Comparison of ENCODE assay signal across 8 cellular contexts in genomic region chr19:56120371-56121179, GRCh38. TPM values are rescaled to one million over a fixed set of nuclear protein-coding genes. Genes with fewer than 3 reads are reported as not detected.
DNase-seq lines count a peak whose midpoint lies in the region; ATAC-seq and TF ChIP-seq lines count a peak whose summit lies in the region.

No MANE protein-coding gene starts in this region.

- H3K4me1 ChIP-seq in CD8-positive, alpha-beta T cell (ENCODE audit: insufficient read depth, low read length), result peaks cover 24% of the 10 kb centered on the region
- peaks cover 12% of the 10 kb centered on the region for H3K4me1 ChIP-seq in thymus (ENCODE audit: control insufficient read depth, insufficient read depth, low read length)

- CTCF ChIA-PET in CD8-positive, alpha-beta T cell (lab: Charles Lee), result interaction anchor here (1.1 kb wide), 1 partner anchor 21 kb away, joined by 4 read pairs; no protein-coding TSS in a partner anchor

- peaks cover 45% of the 10 kb centered on the region for H3K4me1 Mint-ChIP-seq in CD8-positive, alpha-beta T cell (ENCODE audit: low read depth)
- peaks cover 19% of the 10 kb centered on the region for H3K4me1 Mint-ChIP-seq in osteocyte (ENCODE audit: unreplicated experiment)

- peak overlapping the region; percentile 88 for H3K4me3 Mint-ChIP-seq in CD8-positive, alpha-beta T cell
- H3K4me3 Mint-ChIP-seq in osteocyte (ENCODE audit: unreplicated experiment), result peak overlapping the region; percentile 81

- POLR2A ChIA-PET in CD8-positive, alpha-beta T cell (lab: Charles Lee), result interaction anchor here (1.0 to 2.4 kb wide), 5 partner anchors 9 to 194 kb away, joined by 3 to 23 read pairs (median 6); partner anchors contain the start of genes ZNF444 and ZSCAN5A

- intact Hi-C loops in CD8-positive, alpha-beta T cell (cut with DNase I, micrococcal nuclease), result loop anchor here (1.0 to 10.0 kb wide), 8 partner anchors 20 to 1003 kb away; partner anchors contain the start of genes U2AF2 (in 2 of the 2), ZSCAN5A (in 2 of the 2), EPN1 (in 1 of the 2) and PPP1R12C (in 1 of the 2)

- no peak for TF ChIP-seq CTCF in CD8-positive, alpha-beta T cell (IDR thresholded peaks at IDR 0.05)
- peak; percentile 10 for TF ChIP-seq CTCF in osteocyte (IDR thresholded peaks at IDR 0.05)

- H3K9me3 ChIP-seq in CD8-positive, alpha-beta T cell (ENCODE audit: low read length), result no peaks in the 10 kb centered on the region
- H3K9me3 ChIP-seq in thymus (ENCODE audit: control insufficient read depth), result no peaks in the 10 kb centered on the region

- H3K27me3 Mint-ChIP-seq in CD8-positive, alpha-beta T cell (ENCODE audit: low read depth), result no peaks in the 10 kb centered on the region
- no peaks in the 10 kb centered on the region for H3K27me3 Mint-ChIP-seq in osteocyte (ENCODE audit: unreplicated experiment)

- ATAC-seq in CD8-positive, alpha-beta T cell, result peak; percentile 29
- ATAC-seq in GM19455 (IDR thresholded peaks at IDR 0.05; ENCODE audit: unreplicated experiment), result peak; percentile 29

- H3K36me3 Mint-ChIP-seq in CD8-positive, alpha-beta T cell, result peaks cover 2% of the 10 kb centered on the region
- H3K36me3 Mint-ChIP-seq in osteocyte (ENCODE audit: unreplicated experiment), result no peaks in the 10 kb centered on the region

- H3K27me3 ChIP-seq in CD8-positive, alpha-beta T cell (ENCODE audit: insufficient read depth, low read length), result no peaks in the 10 kb centered on the region
- no peaks in the 10 kb centered on the region for H3K27me3 ChIP-seq in thymus (ENCODE audit: control insufficient read depth, insufficient read depth)

- H3K27ac Mint-ChIP-seq in CD8-positive, alpha-beta T cell, result peak overlapping the region; percentile 94
- H3K27ac Mint-ChIP-seq in osteocyte (ENCODE audit: unreplicated experiment), result peak overlapping the region; percentile 78

- WGBS in thymus, result 1% methylated on average over 98 of the region's 99 CpGs

- peak overlapping the region; percentile 81 for H3K27ac ChIP-seq in CD8-positive, alpha-beta T cell (ENCODE audit: low read depth, low read length)
- H3K27ac ChIP-seq in thymus (ENCODE audit: low read depth), result peak overlapping the region; percentile 91

- no peaks in the 10 kb centered on the region for H3K9me3 Mint-ChIP-seq in CD8-positive, alpha-beta T cell
- no peaks in the 10 kb centered on the region for H3K9me3 Mint-ChIP-seq in osteocyte (ENCODE audit: unreplicated experiment)

- peak; percentile 59 to 82 (median 74) for DNase-seq in CD8-positive, alpha-beta T cell
- DNase-seq in HUDEP-2 (lab: John Stamatoyannopoulos, UW; ENCODE audit: unreplicated experiment in 76 of 76) (peak in 74 of 76 experiments; percentile 37 to 91 (median 82)), SIG-M5 (lab: John Stamatoyannopoulos, UW) (peak; percentile 24), germinal center (ENCODE audit: low spot score) (peak; percentile 91), osteocyte (ENCODE audit: extremely low spot score, unreplicated experiment) (peak; percentile 92)
- DNase-seq in activated naive CD4-positive, alpha-beta T cell treated with Interleukin-2 at 50 U/mL for 16 hours, result peak; percentile 82

- H3K4me3 ChIP-seq in CD8-positive, alpha-beta T cell (ENCODE audit: low read depth, low read length), result peak overlapping the region; percentile 56
- peak overlapping the region; percentile 69 for H3K4me3 ChIP-seq in thymus (ENCODE audit: low read length)

- no peaks in the 10 kb centered on the region for H3K36me3 ChIP-seq in CD8-positive, alpha-beta T cell (ENCODE audit: insufficient read depth, low read length)
- H3K36me3 ChIP-seq in thymus (ENCODE audit: control insufficient read depth, insufficient read depth), result peaks cover 7% of the 10 kb centered on the region

RNA-seq across cellular contexts. Expression of gene ZNF787, which starts 0.5 kb away (rescaled TPM):
- 10 to 100 TPM; 10.2 to 10.8 TPM for total RNA-seq in CD8-positive, alpha-beta T cell
- total RNA-seq in osteocyte, result 27.8 and 31.4 TPM in 2 replicates
- 19.8 TPM for polyA plus RNA-seq in thymus

RNA-seq across cellular contexts. Expression of gene ZNF444, which starts 20.5 kb away (rescaled TPM):
- total RNA-seq in CD8-positive, alpha-beta T cell, result 10 to 100 TPM; 17.2 to 18.6 TPM
- 41.6 and 47.9 TPM in 2 replicates for total RNA-seq in osteocyte
- 45.5 TPM for polyA plus RNA-seq in thymus

RNA-seq across cellular contexts. Expression of gene GALP, which starts 55.2 kb away (rescaled TPM):
- not detected for total RNA-seq in CD8-positive, alpha-beta T cell
- total RNA-seq in osteocyte, result not detected in 2 replicates
- 0.39 TPM for polyA plus RNA-seq in thymus

Comparison
In these comparisons a context has a peak if more than half of its experiments do, and no peak if none do; other contexts are left out.
1. Peak in every context shown above with its lines: DNase-seq, ATAC-seq, H3K4me3 ChIP-seq and H3K27ac ChIP-seq.
2. DNase-seq: peak in every context shown above with its lines; median percentile 92 in osteocyte; 91 in germinal center; 82 in activated naive CD4-positive, alpha-beta T cell treated with Interleukin-2 at 50 U/mL for 16 hours; 82 in HUDEP-2; 74 in CD8-positive, alpha-beta T cell; 24 in SIG-M5.